In the genomic region with DNA sequence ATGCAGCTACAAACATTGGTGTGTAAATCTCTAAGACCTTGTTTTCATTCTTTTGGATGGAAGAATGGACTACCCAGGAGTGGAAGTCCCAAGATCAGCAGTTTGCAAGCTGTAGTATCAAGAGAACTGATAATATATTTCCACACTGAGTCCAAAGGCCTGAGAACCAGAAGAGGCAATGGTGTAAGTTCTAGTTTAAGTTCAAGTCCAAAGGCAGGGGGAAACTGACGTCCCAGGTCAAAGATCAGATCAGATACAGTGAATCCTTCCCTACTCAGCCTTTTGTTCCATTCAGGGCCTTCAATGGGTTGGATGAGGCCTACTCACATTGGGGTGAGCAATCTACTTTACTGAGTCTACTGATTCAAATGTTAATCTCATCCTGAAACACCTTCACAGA, we compare ENCODE assay signal across 30 cellular contexts.
"Had no signal": no experiment of that assay in that cellular context is flagged by ENCODE, and none has a peak within 500 bp of the region (broad histone marks: within the 10 kb centered on the region; RNA-seq: fewer than 3 reads in every experiment).

No MANE protein-coding gene starts in this region.

- H3K4me1 Mint-ChIP-seq: nephron, neural progenitor cell had no signal

- ATAC-seq: psoas muscle; right cardiac atrium; sciatic nerve; stimulated activated memory B cell treated with anti-CD40 and anti-IgM and Interleukin-4, amounts not matched to agents 10 μg/mL and 1 μg/mL and 100 μg/mL, for 72 hours had no signal

- H3K27ac Mint-ChIP-seq: naive thymus-derived CD4-positive, alpha-beta T cell; nephron; neural progenitor cell; progenitor cell of endocrine pancreas; stimulated activated memory B cell treated with anti-CD40 and anti-IgM and Interleukin-4, amounts not matched to agents 10 μg/mL and 1 μg/mL and 100 μg/mL, for 72 hours; stimulated activated naive CD8-positive, alpha-beta T cell treated with anti-CD3 and anti-CD28 coated beads, Interleukin-15, amount 100 ng/mL, for 72 hours; type B pancreatic cell had no signal

- H3K9me3 ChIP-seq: ovary, psoas muscle, spleen, suprapubic skin, testis, tibial artery, transverse colon, upper lobe of right lung, uterus had no signal

- H2AFZ ChIP-seq: neural progenitor cell, parathyroid adenoma had no signal

- H3K4me3 ChIP-seq: neural progenitor cell, ovary, psoas muscle, skin epidermis, spleen, suprapubic skin, testis, tibial artery, transverse colon, upper lobe of right lung, uterus had no signal

- H3K36me3 ChIP-seq: neural progenitor cell, ovary, spleen, suprapubic skin, tibial artery, transverse colon, upper lobe of right lung, uterus had no signal

- H3K27me3 Mint-ChIP-seq: stimulated activated memory B cell treated with anti-CD40 and anti-IgM and Interleukin-4, amounts not matched to agents 10 μg/mL and 1 μg/mL and 100 μg/mL, for 72 hours; stimulated activated naive CD8-positive, alpha-beta T cell treated with anti-CD3 and anti-CD28 coated beads, Interleukin-15, amount 100 ng/mL, for 72 hours had no signal

- H3K79me2 ChIP-seq: parathyroid adenoma had no signal

- H3K4me1 ChIP-seq: parathyroid adenoma, psoas muscle, spleen, suprapubic skin, testis, tibial artery, transverse colon, upper lobe of right lung, uterus had no signal

- DNase-seq: naive thymus-derived CD4-positive, alpha-beta T cell; occipital lobe; ovary; posterior cingulate gyrus; psoas muscle; right cardiac atrium; spleen; stimulated activated CD4-positive, alpha-beta T cell treated with anti-CD3 and anti-CD28 coated beads, Interleukin-12 subunit alpha, Interleukin-12 subunit beta, amount 100 ng/mL, for 4 hours; stimulated activated CD4-positive, alpha-beta T cell treated with anti-CD3 and anti-CD28 coated beads, Interleukin-1b, Interleukin-23, amount 100 ng/mL, for 48 hours; stimulated activated CD4-positive, alpha-beta T cell treated with anti-CD3 and anti-CD28 coated beads, Interleukin-4, amount 100 ng/mL, for 1 hour; stimulated activated CD4-positive, alpha-beta T cell treated with anti-CD3 and anti-CD28 coated beads, Interleukin-4, amount 100 ng/mL, for 4 hours; stimulated activated CD8-positive, alpha-beta memory T cell treated with anti-CD3 and anti-CD28 coated beads, Interleukin-4, amount 100 ng/mL, for 48 hours; stimulated activated naive CD4-positive, alpha-beta T cell; stimulated activated naive CD8-positive, alpha-beta T cell treated with anti-CD3 and anti-CD28 coated beads, Interleukin-15, amount 100 ng/mL, for 72 hours; stimulated activated naive CD8-positive, alpha-beta T cell treated with anti-CD3 and anti-CD28 coated beads, Interleukin-15, Interleukin-2, amounts not matched to agents 100 U/mL and 50 U/mL, for 24 hours; substantia nigra; testis; tibial artery; transverse colon; upper lobe of right lung; uterus had no signal

- H3K4me3 Mint-ChIP-seq: naive thymus-derived CD4-positive, alpha-beta T cell; nephron; neural progenitor cell; stimulated activated memory B cell treated with anti-CD40 and anti-IgM and Interleukin-4, amounts not matched to agents 10 μg/mL and 1 μg/mL and 100 μg/mL, for 72 hours; stimulated activated naive CD8-positive, alpha-beta T cell treated with anti-CD3 and anti-CD28 coated beads, Interleukin-15, amount 100 ng/mL, for 72 hours; type B pancreatic cell had no signal

- H3K9ac ChIP-seq: neural progenitor cell, parathyroid adenoma had no signal

- H3K27ac ChIP-seq: neural progenitor cell, ovary, parathyroid adenoma, psoas muscle, skin epidermis, suprapubic skin, testis, tibial artery, transverse colon, upper lobe of right lung, uterus had no signal

- H3K9me3 Mint-ChIP-seq: type B pancreatic cell had no signal

- H3K4me2 ChIP-seq: neural progenitor cell had no signal

- H3K36me3 Mint-ChIP-seq: neural progenitor cell, type B pancreatic cell had no signal

- H3K27me3 ChIP-seq: neural progenitor cell, ovary, spleen, suprapubic skin, testis, tibial artery, upper lobe of right lung, uterus had no signal
